ENCODE assay signal across 26 cellular contexts in genomic region chr11:128394436-128395089, GRCh38.
DNase-seq lines count a peak whose midpoint lies in the region; ATAC-seq and TF ChIP-seq lines count a peak whose summit lies in the region.
"Had no signal": no experiment of that assay in that cellular context is flagged by ENCODE, and none has a peak within 500 bp of the region (broad histone marks: within the 10 kb centered on the region; RNA-seq: fewer than 3 reads in every experiment).

No MANE protein-coding gene starts in this region.

- in situ Hi-C loops in astrocyte of the spinal cord (cut with HindIII; ENCODE audit: low sequenced_read_pairs) = no loop called here

- no peak overlapping the region for H2AFZ ChIP-seq in hepatocyte

- no peaks in the 10 kb centered on the region for H3K9me2 ChIP-seq in hepatocyte (replicated peaks; ENCODE audit: insufficient read depth)

- peaks cover 0 to 35% (median 13%) of the 10 kb centered on the region in 12 donors for H3K4me1 ChIP-seq in heart left ventricle
- peaks cover 38% of the 10 kb centered on the region for H3K4me1 ChIP-seq in hepatocyte (ENCODE audit: insufficient read depth)
- H3K4me1 ChIP-seq: BLaER1, HAP-1 had no signal

- intact Hi-C loops in heart left ventricle (cut with DNase I) = loop anchor here in 1 of 10 donors (5.0 to 10.0 kb wide), 2 partner anchors 37 to 60 kb away; no protein-coding TSS in a partner anchor
- intact Hi-C loops in Right ventricle myocardium superior (cut with DNase I) = no loop called here

- peaks cover 2% of the 10 kb centered on the region for H3K9me3 Mint-ChIP-seq in glutamatergic neuron (ENCODE audit: unreplicated experiment)
- H3K9me3 Mint-ChIP-seq: stimulated activated memory B cell treated with anti-CD40 and anti-IgM and Interleukin-4, amounts not matched to agents 10 μg/mL and 1 μg/mL and 100 μg/mL, for 72 hours had no signal

- no peak overlapping the region for H3K4me3 Mint-ChIP-seq in glutamatergic neuron (ENCODE audit: unreplicated experiment)
- H3K4me3 Mint-ChIP-seq: stimulated activated memory B cell treated with anti-CD40 and anti-IgM and Interleukin-4, amounts not matched to agents 10 μg/mL and 1 μg/mL and 100 μg/mL, for 72 hours had no signal

- H3K27me3 ChIP-seq in heart left ventricle = no peaks in the 10 kb centered on the region
- H3K27me3 ChIP-seq in hepatocyte = no peaks in the 10 kb centered on the region
- H3K27me3 ChIP-seq: BLaER1, foreskin keratinocyte, neutrophil, transverse colon had no signal

- TF ChIP-seq POLR2A in heart left ventricle (IDR thresholded peaks at IDR 0.05) = no peak

- no peak overlapping the region for H3K27ac Mint-ChIP-seq in glutamatergic neuron (ENCODE audit: unreplicated experiment)
- H3K27ac Mint-ChIP-seq: stimulated activated memory B cell treated with anti-CD40 and anti-IgM and Interleukin-4, amounts not matched to agents 10 μg/mL and 1 μg/mL and 100 μg/mL, for 72 hours had no signal

- no peaks in the 10 kb centered on the region for H3K27me3 Mint-ChIP-seq in glutamatergic neuron (ENCODE audit: unreplicated experiment)
- H3K27me3 Mint-ChIP-seq: stimulated activated memory B cell treated with anti-CD40 and anti-IgM and Interleukin-4, amounts not matched to agents 10 μg/mL and 1 μg/mL and 100 μg/mL, for 72 hours had no signal

- no peaks in the 10 kb centered on the region for H4K20me1 ChIP-seq in hepatocyte (ENCODE audit: insufficient read depth, poor library complexity, severe bottlenecking)
- H4K20me1 ChIP-seq: BLaER1 had no signal

- ATAC-seq in heart left ventricle = peak in 2 of 4 donors; percentile 45 to 65
- ATAC-seq in Right ventricle myocardium superior (ENCODE audit: poor library complexity) = no peak
- no peak for ATAC-seq in GM18520 (IDR thresholded peaks at IDR 0.05; ENCODE audit: unreplicated experiment)
- ATAC-seq: foreskin keratinocyte; stimulated activated memory B cell treated with anti-CD40 and anti-IgM and Interleukin-4, amounts not matched to agents 10 μg/mL and 1 μg/mL and 100 μg/mL, for 72 hours had no signal

- no peaks in the 10 kb centered on the region for H3K79me2 ChIP-seq in hepatocyte

- TF ChIP-seq CTCF in heart left ventricle (IDR thresholded peaks at IDR 0.05) (no peak), astrocyte of the spinal cord (IDR thresholded peaks at IDR 0.05; ENCODE audit: low read depth, low read length) (no peak), hepatocyte (IDR thresholded peaks at IDR 0.05; ENCODE audit: poor library complexity) (no peak), glutamatergic neuron (IDR thresholded peaks at IDR 0.05; ENCODE audit: partially characterized antibody, unreplicated experiment) (no peak)

- no peaks in the 10 kb centered on the region for H3K9me3 ChIP-seq in heart left ventricle
- H3K9me3 ChIP-seq in hepatocyte (ENCODE audit: low read depth) = no peaks in the 10 kb centered on the region
- H3K9me3 ChIP-seq: BLaER1, HAP-1, neutrophil, transverse colon had no signal

- H3K27ac ChIP-seq in heart left ventricle = peak overlapping the region in 5 of 12 donors; percentile 2 to 45 (median 24)
- H3K27ac ChIP-seq in hepatocyte = peak overlapping the region; percentile 22
- H3K27ac ChIP-seq: 22Rv1, BLaER1, foreskin keratinocyte, neutrophil, transverse colon had no signal

- 45 to 51% (median 48%) methylated on average over 4 of the region's 4 CpGs for WGBS in heart left ventricle, 4 donors
- WGBS in hepatocyte (ENCODE audit: low lambda C conversion rate, missing lambda C conversion rate) = 32% methylated on average over 4 of the region's 4 CpGs

- H3K4me3 ChIP-seq in heart left ventricle (no peak overlapping the region), astrocyte of the spinal cord (ENCODE audit: low read depth, low read length) (no peak overlapping the region), hepatocyte (no peak overlapping the region)
- H3K4me3 ChIP-seq: BLaER1, HAP-1, transverse colon had no signal

- H3K36me3 Mint-ChIP-seq in glutamatergic neuron (ENCODE audit: unreplicated experiment) = no peaks in the 10 kb centered on the region
- H3K36me3 Mint-ChIP-seq: stimulated activated memory B cell treated with anti-CD40 and anti-IgM and Interleukin-4, amounts not matched to agents 10 μg/mL and 1 μg/mL and 100 μg/mL, for 72 hours had no signal

- H3K36me3 ChIP-seq in heart left ventricle = no peaks in the 10 kb centered on the region
- no peaks in the 10 kb centered on the region for H3K36me3 ChIP-seq in hepatocyte (replicated peaks; ENCODE audit: insufficient read depth, low read depth)
- H3K36me3 ChIP-seq: BLaER1, HAP-1, neutrophil, transverse colon had no signal

- no peak overlapping the region for H3K4me2 ChIP-seq in hepatocyte
- H3K4me2 ChIP-seq: BLaER1 had no signal

- peaks cover 3% of the 10 kb centered on the region for H3K4me1 Mint-ChIP-seq in glutamatergic neuron (ENCODE audit: low read depth, unreplicated experiment)

- DNase-seq in heart left ventricle (peak in 4 of 5 donors; percentile 40 to 59 (median 46)), Right ventricle myocardium superior (no peak), astrocyte of the spinal cord (ENCODE audit: low read depth, low spot score) (peak; percentile 17), hepatocyte (ENCODE audit: low spot score) (no peak), stromal cell of bone marrow (ENCODE audit: low read depth) (peak; percentile 27), glutamatergic neuron (no peak), cerebellum (ENCODE audit: low spot score) (no peak)
- DNase-seq: activated CD4-positive, alpha-beta T cell treated with anti-CD3 and anti-CD28 coated beads, Interleukin-2, amount 50 U/mL, for 1 hour; activated CD8-positive, alpha-beta memory T cell treated with anti-CD3 and anti-CD28 coated beads, Interleukin-2, amount 50 U/mL, for 4 hours; activated gamma-delta T cell treated with Interleukin-2 at 50 U/mL for 16 hours; amygdala; Calu3; foreskin keratinocyte; kidney glomerular epithelial cell; NCI-H1436; NCI-H69; retina; SHP77 treated with DMSO at 0.1 percent for 48 hours; T-helper 1 cell; transverse colon had no signal

Comparison
In these comparisons a context has a peak if more than half of its experiments do, and no peak if none do; other contexts are left out.
1. DNase-seq: peak in heart left ventricle (4 of 5), astrocyte of the spinal cord (single experiment) and stromal cell of bone marrow (single experiment); none in Right ventricle myocardium superior (single experiment), hepatocyte (single experiment), glutamatergic neuron (single experiment) and cerebellum (single experiment).